In the genomic region with DNA sequence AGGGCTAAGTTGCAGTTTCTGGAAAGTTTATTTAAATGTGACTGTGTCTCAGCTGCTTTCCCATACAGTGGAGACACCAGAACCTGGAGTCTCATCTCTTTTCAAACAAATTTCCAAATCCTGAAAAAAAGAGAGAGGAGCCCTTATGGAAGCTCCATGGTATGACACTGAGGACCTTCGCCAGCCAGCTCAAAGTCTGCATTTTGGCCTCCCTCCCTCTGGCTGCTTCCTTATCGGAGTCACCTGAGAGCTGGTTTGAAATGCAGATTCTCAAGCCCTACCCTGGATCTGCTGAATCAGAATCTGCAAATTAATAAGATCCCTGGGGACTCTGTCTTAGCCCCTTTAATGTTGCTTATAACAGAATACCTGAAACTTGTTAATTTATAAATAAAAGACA, we compare ENCODE assay signal across 37 cellular contexts.
"Had no signal": no experiment of that assay in that cellular context is flagged by ENCODE, and none has a peak within 500 bp of the region (broad histone marks: within the 10 kb centered on the region; RNA-seq: fewer than 3 reads in every experiment).

No MANE protein-coding gene starts in this region.

- H3K9me3 ChIP-seq: ascending aorta had no signal

- H3K36me3 Mint-ChIP-seq: activated CD8-positive, alpha-beta memory T cell treated with anti-CD3 and anti-CD28 coated beads, Interleukin-2, amount 10 ng/mL, durations not matched to agents 7 days and 5 days; activated naive CD4-positive, alpha-beta T cell treated with anti-CD3 and anti-CD28 coated beads, Interleukin-2, amount 50 U/mL, for 24 hours; activated naive CD8-positive, alpha-beta T cell; activated naive CD8-positive, alpha-beta T cell treated with anti-CD3 and anti-CD28 coated beads, Interleukin-2, amount 10 ng/mL, durations not matched to agents 7 days and 5 days; brain had no signal

- H3K27me3 Mint-ChIP-seq: activated CD4-positive, alpha-beta T cell treated with anti-CD3 and anti-CD28 coated beads for 36 hours; activated naive CD4-positive, alpha-beta T cell treated with anti-CD3 and anti-CD28 coated beads, Interleukin-2, amount 50 U/mL, for 24 hours; activated naive CD8-positive, alpha-beta T cell; activated naive CD8-positive, alpha-beta T cell treated with anti-CD3 and anti-CD28 coated beads, Interleukin-2, amount 50 U/mL, for 24 hours; activated T-cell treated with anti-CD3 and anti-CD28 coated beads, Interleukin-2, amount 50 U/mL, for 24 hours; brain had no signal

- H3K9me3 Mint-ChIP-seq: activated CD4-positive, alpha-beta memory T cell treated with anti-CD3 and anti-CD28 coated beads, Interleukin-2, amount 10 ng/mL, durations not matched to agents 7 days and 5 days; activated CD4-positive, alpha-beta T cell treated with anti-CD3 and anti-CD28 coated beads, Interleukin-2, amount 10 ng/mL, durations not matched to agents 7 days and 5 days; activated naive CD4-positive, alpha-beta T cell treated with anti-CD3 and anti-CD28 coated beads, Interleukin-2, amount 10 ng/mL, durations not matched to agents 7 days and 5 days; activated naive CD4-positive, alpha-beta T cell treated with anti-CD3 and anti-CD28 coated beads, Interleukin-2, amount 50 U/mL, for 24 hours; activated naive CD8-positive, alpha-beta T cell treated with anti-CD3 and anti-CD28 coated beads, Interleukin-2, amount 10 ng/mL, durations not matched to agents 7 days and 5 days; activated naive CD8-positive, alpha-beta T cell treated with anti-CD3 and anti-CD28 coated beads, Interleukin-2, amount 50 U/mL, for 24 hours; activated T-cell treated with anti-CD3 and anti-CD28 coated beads, Interleukin-2, amount 50 U/mL, for 24 hours; activated T-helper 2 cell treated with anti-CD3 and anti-CD28 coated beads, Interferon-gamma antibody, Interleukin-2, Interleukin-4, amounts not matched to agents 10 μg/mL and 5 μg/mL and 100 μg/mL, durations not matched to agents 14 hours and 24 hours and 36 hours; central memory CD8-positive, alpha-beta T cell; T-helper 1 cell treated with Interleukin-12 subunit alpha and Interleukin-12 subunit beta and Interleukin-4 antibody, amounts not matched to agents 30 μg/mL and 1 μg/mL, for 36 hours; T-helper 2 cell treated with Interferon-gamma antibody and Interleukin-4, amounts not matched to agents 5 μg/mL and 100 μg/mL, for 36 hours had no signal

- H3K36me3 ChIP-seq: ascending aorta, cardiac muscle cell had no signal

- H3K4me3 Mint-ChIP-seq: activated CD4-positive, alpha-beta memory T cell treated with anti-CD3 and anti-CD28 coated beads, Interleukin-2, amount 10 ng/mL, durations not matched to agents 7 days and 5 days; activated CD4-positive, alpha-beta T cell treated with anti-CD3 and anti-CD28 coated beads for 36 hours; activated CD4-positive, alpha-beta T cell treated with anti-CD3 and anti-CD28 coated beads, Interleukin-2, amount 10 ng/mL, durations not matched to agents 7 days and 5 days; activated CD8-positive, alpha-beta memory T cell treated with anti-CD3 and anti-CD28 coated beads, Interleukin-2, amount 10 ng/mL, durations not matched to agents 7 days and 5 days; activated CD8-positive, alpha-beta T cell treated with anti-CD3 and anti-CD28 coated beads, Interleukin-2, amount 10 ng/mL, durations not matched to agents 7 days and 5 days; activated naive CD4-positive, alpha-beta T cell treated with anti-CD3 and anti-CD28 coated beads, Interleukin-2, amount 10 ng/mL, durations not matched to agents 7 days and 5 days; activated naive CD4-positive, alpha-beta T cell treated with anti-CD3 and anti-CD28 coated beads, Interleukin-2, amount 50 U/mL, for 24 hours; activated naive CD8-positive, alpha-beta T cell; activated naive CD8-positive, alpha-beta T cell treated with anti-CD3 and anti-CD28 coated beads, Interleukin-2, amount 10 ng/mL, durations not matched to agents 7 days and 5 days; activated naive CD8-positive, alpha-beta T cell treated with anti-CD3 and anti-CD28 coated beads, Interleukin-2, amount 50 U/mL, for 24 hours; activated T-cell treated with anti-CD3 and anti-CD28 coated beads, Interleukin-2, amount 50 U/mL, for 24 hours; brain; central memory CD8-positive, alpha-beta T cell; T-helper 1 cell treated with Interleukin-12 subunit alpha and Interleukin-12 subunit beta and Interleukin-4 antibody, amounts not matched to agents 30 μg/mL and 1 μg/mL, for 36 hours; T-helper 2 cell treated with Interferon-gamma antibody and Interleukin-4, amounts not matched to agents 5 μg/mL and 100 μg/mL, for 36 hours had no signal

- H3K27ac Mint-ChIP-seq: activated CD4-positive, alpha-beta memory T cell treated with anti-CD3 and anti-CD28 coated beads, Interleukin-2, amount 10 ng/mL, durations not matched to agents 7 days and 5 days; activated CD4-positive, alpha-beta T cell treated with anti-CD3 and anti-CD28 coated beads for 36 hours; activated CD4-positive, alpha-beta T cell treated with anti-CD3 and anti-CD28 coated beads, Interleukin-2, amount 10 ng/mL, durations not matched to agents 7 days and 5 days; activated CD8-positive, alpha-beta memory T cell treated with anti-CD3 and anti-CD28 coated beads, Interleukin-2, amount 10 ng/mL, durations not matched to agents 7 days and 5 days; activated CD8-positive, alpha-beta T cell treated with anti-CD3 and anti-CD28 coated beads, Interleukin-2, amount 10 ng/mL, durations not matched to agents 7 days and 5 days; activated naive CD4-positive, alpha-beta T cell treated with anti-CD3 and anti-CD28 coated beads, Interleukin-2, amount 10 ng/mL, durations not matched to agents 7 days and 5 days; activated naive CD4-positive, alpha-beta T cell treated with anti-CD3 and anti-CD28 coated beads, Interleukin-2, amount 50 U/mL, for 24 hours; activated naive CD8-positive, alpha-beta T cell; activated naive CD8-positive, alpha-beta T cell treated with anti-CD3 and anti-CD28 coated beads, Interleukin-2, amount 10 ng/mL, durations not matched to agents 7 days and 5 days; activated naive CD8-positive, alpha-beta T cell treated with anti-CD3 and anti-CD28 coated beads, Interleukin-2, amount 50 U/mL, for 24 hours; activated T-cell treated with anti-CD3 and anti-CD28 coated beads, Interleukin-2, amount 50 U/mL, for 24 hours; activated T-helper 2 cell treated with anti-CD3 and anti-CD28 coated beads, Interferon-gamma antibody, Interleukin-2, Interleukin-4, amounts not matched to agents 10 μg/mL and 5 μg/mL and 100 μg/mL, durations not matched to agents 14 hours and 24 hours and 36 hours; T-helper 1 cell treated with Interleukin-12 subunit alpha and Interleukin-12 subunit beta and Interleukin-4 antibody, amounts not matched to agents 30 μg/mL and 1 μg/mL, for 36 hours; T-helper 2 cell treated with Interferon-gamma antibody and Interleukin-4, amounts not matched to agents 5 μg/mL and 100 μg/mL, for 36 hours had no signal

- DNase-seq: activated CD4-positive, alpha-beta memory T cell treated with anti-CD3 and anti-CD28 coated beads, Interleukin-2, amount 10 ng/mL, durations not matched to agents 7 days and 5 days; activated CD4-positive, alpha-beta T cell treated with anti-CD3 and anti-CD28 coated beads for 1 hour; activated CD4-positive, alpha-beta T cell treated with anti-CD3 and anti-CD28 coated beads for 36 hours; activated CD4-positive, alpha-beta T cell treated with anti-CD3 and anti-CD28 coated beads for 48 hours; activated CD4-positive, alpha-beta T cell treated with anti-CD3 and anti-CD28 coated beads, Interleukin-2, amount 10 ng/mL, durations not matched to agents 7 days and 5 days; activated CD4-positive, alpha-beta T cell treated with anti-CD3 and anti-CD28 coated beads, Interleukin-2, amount 50 U/mL, for 48 hours; activated CD4-positive, CD25-positive, alpha-beta regulatory T cell; activated CD8-positive, alpha-beta memory T cell treated with anti-CD3 and anti-CD28 coated beads for 24 hours; activated CD8-positive, alpha-beta memory T cell treated with anti-CD3 and anti-CD28 coated beads, Interleukin-2, amount 10 ng/mL, durations not matched to agents 7 days and 5 days; activated CD8-positive, alpha-beta memory T cell treated with anti-CD3 and anti-CD28 coated beads, Interleukin-2, amount 50 U/mL, for 48 hours; activated CD8-positive, alpha-beta T cell treated with anti-CD3 and anti-CD28 coated beads, Interleukin-2, amount 10 ng/mL, durations not matched to agents 7 days and 5 days; activated effector memory CD4-positive, alpha-beta T cell treated with Interleukin-2 at 50 U/mL for 16 hours; activated gamma-delta T cell; activated naive CD4-positive, alpha-beta T cell treated with anti-CD3 and anti-CD28 coated beads, Interleukin-2, amount 10 ng/mL, durations not matched to agents 7 days and 5 days; activated naive CD4-positive, alpha-beta T cell treated with Interleukin-2 at 50 U/mL for 16 hours; activated naive CD8-positive, alpha-beta T cell treated with anti-CD3 and anti-CD28 coated beads, Interleukin-2, amount 10 ng/mL, durations not matched to agents 7 days and 5 days; activated naive CD8-positive, alpha-beta T cell treated with anti-CD3 and anti-CD28 coated beads, Interleukin-2, amount 50 U/mL, for 24 hours; activated T-cell treated with anti-CD3 and anti-CD28 coated beads, Interleukin-2, amount 50 U/mL, for 24 hours; activated T-cell treated with anti-CD3 and anti-CD28 coated beads, Interleukin-2, amount 50 U/mL, for 48 hours; amygdala; anterior cingulate cortex; caudate nucleus; cerebellar nuclear complex; T-helper 1 cell; T-helper 2 cell; T-helper 9 cell had no signal

- H3K4me1 Mint-ChIP-seq: activated CD4-positive, alpha-beta T cell treated with anti-CD3 and anti-CD28 coated beads for 36 hours; activated naive CD4-positive, alpha-beta T cell treated with anti-CD3 and anti-CD28 coated beads, Interleukin-2, amount 50 U/mL, for 24 hours; activated naive CD8-positive, alpha-beta T cell treated with anti-CD3 and anti-CD28 coated beads, Interleukin-2, amount 50 U/mL, for 24 hours; central memory CD8-positive, alpha-beta T cell had no signal

- H3K4me3 ChIP-seq: ascending aorta, cardiac muscle cell had no signal

- H3K27ac ChIP-seq: ascending aorta, cardiac muscle cell, VCaP had no signal

- H3K27me3 ChIP-seq: ascending aorta, cardiac muscle cell had no signal

- ATAC-seq: activated CD4-positive, alpha-beta T cell treated with anti-CD3 and anti-CD28 coated beads for 36 hours; activated CD4-positive, CD25-positive, alpha-beta regulatory T cell treated with anti-CD3 and anti-CD28 coated beads, Interleukin-2, amount 50 U/mL, for 24 hours; activated CD8-positive, alpha-beta memory T cell treated with anti-CD3 and anti-CD28 coated beads, Interleukin-2, amount 10 ng/mL, durations not matched to agents 7 days and 5 days; activated CD8-positive, alpha-beta T cell treated with anti-CD3 and anti-CD28 coated beads, Interleukin-2, amount 10 ng/mL, durations not matched to agents 7 days and 5 days; activated naive CD8-positive, alpha-beta T cell treated with anti-CD3 and anti-CD28 coated beads, Interleukin-2, amount 50 U/mL, for 24 hours had no signal
